Comparison of ENCODE assay signal across 1 cellular context in the genomic region with DNA sequence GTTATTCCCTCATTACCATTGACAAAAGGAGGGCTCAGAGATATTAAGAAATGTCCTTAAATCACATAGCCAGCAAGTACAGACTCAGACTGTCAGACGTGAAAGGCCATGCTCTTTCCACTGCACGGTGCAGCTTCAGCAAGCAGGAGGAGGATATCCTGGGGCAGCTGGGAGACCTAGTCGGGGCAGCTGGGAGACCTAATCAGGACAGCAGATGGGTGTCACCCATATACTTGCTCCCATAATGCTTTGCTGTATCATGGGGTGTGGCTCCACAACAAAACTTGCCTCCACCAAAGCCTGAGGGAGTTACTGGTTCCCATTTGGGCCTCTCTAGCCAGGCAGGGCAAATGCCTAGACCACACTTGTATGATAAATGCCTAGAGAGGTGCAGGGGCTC.
TF ChIP-seq lines count a peak whose summit lies in the region.

No MANE protein-coding gene starts in this region.

TF ChIP-seq in K562, 482 proteins besides CTCF, POLR2A, EP300 and RAD21:
- no peak for TF ChIP-seq CBX3 (IDR thresholded peaks at IDR 0.05; ENCODE audit: borderline replicate concordance in 1 of 2, low read length in 2 of 2)
- TF ChIP-seq SREBF1 (IDR thresholded peaks at IDR 0.05; ENCODE audit: borderline replicate concordance, low read depth, low read length), result no peak
- no peak for TF ChIP-seq CCAR2 (IDR thresholded peaks at IDR 0.05; ENCODE audit: low read depth, low read length)
- TF ChIP-seq, protein P1, sequence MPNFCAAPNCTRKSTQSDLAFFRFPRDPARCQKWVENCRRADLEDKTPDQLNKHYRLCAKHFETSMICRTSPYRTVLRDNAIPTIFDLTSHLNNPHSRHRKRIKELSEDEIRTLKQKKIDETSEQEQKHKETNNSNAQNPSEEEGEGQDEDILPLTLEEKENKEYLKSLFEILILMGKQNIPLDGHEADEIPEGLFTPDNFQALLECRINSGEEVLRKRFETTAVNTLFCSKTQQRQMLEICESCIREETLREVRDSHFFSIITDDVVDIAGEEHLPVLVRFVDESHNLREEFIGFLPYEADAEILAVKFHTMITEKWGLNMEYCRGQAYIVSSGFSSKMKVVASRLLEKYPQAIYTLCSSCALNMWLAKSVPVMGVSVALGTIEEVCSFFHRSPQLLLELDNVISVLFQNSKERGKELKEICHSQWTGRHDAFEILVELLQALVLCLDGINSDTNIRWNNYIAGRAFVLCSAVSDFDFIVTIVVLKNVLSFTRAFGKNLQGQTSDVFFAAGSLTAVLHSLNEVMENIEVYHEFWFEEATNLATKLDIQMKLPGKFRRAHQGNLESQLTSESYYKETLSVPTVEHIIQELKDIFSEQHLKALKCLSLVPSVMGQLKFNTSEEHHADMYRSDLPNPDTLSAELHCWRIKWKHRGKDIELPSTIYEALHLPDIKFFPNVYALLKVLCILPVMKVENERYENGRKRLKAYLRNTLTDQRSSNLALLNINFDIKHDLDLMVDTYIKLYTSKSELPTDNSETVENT (CRISPR knock-in tag; IDR thresholded peaks at IDR 0.05), result no peak
- TF ChIP-seq KAT7 (CRISPR knock-in tag; IDR thresholded peaks at IDR 0.05; ENCODE audit: borderline replicate concordance), result no peak
- no peak for TF ChIP-seq NUFIP1 (IDR thresholded peaks at IDR 0.05; ENCODE audit: partially characterized antibody)
- no peak for TF ChIP-seq SMAD3 (CRISPR knock-in tag; conservative IDR thresholded peaks at IDR 0.05)
- no peak for TF ChIP-seq RB1 (IDR thresholded peaks at IDR 0.05; ENCODE audit: low read depth)
- TF ChIP-seq ZNF174 (CRISPR knock-in tag; IDR thresholded peaks at IDR 0.05), result no peak
- TF ChIP-seq, protein P2, sequence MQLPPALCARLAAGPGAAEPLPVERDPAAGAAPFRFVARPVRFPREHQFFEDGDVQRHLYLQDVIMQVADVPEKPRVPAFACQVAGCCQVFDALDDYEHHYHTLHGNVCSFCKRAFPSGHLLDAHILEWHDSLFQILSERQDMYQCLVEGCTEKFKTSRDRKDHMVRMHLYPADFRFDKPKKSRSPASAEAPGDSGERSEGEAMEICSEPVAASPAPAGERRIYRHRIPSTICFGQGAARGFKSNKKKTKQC (CRISPR knock-in tag; IDR thresholded peaks at IDR 0.05), result no peak
- TF ChIP-seq ZNF384 (IDR thresholded peaks at IDR 0.05; ENCODE audit: low read depth, low read length), result no peak
- TF ChIP-seq CBX5 (IDR thresholded peaks at IDR 0.05; ENCODE audit: borderline replicate concordance, low read depth), result no peak
- no peak for TF ChIP-seq COPS2 (conservative IDR thresholded peaks at IDR 0.05)
- TF ChIP-seq BCOR (IDR thresholded peaks at IDR 0.05), result no peak
- TF ChIP-seq TCF3 (CRISPR knock-in tag; IDR thresholded peaks at IDR 0.05), result no peak
